1 cellular context compared by ENCODE assay signal in the genomic region with DNA sequence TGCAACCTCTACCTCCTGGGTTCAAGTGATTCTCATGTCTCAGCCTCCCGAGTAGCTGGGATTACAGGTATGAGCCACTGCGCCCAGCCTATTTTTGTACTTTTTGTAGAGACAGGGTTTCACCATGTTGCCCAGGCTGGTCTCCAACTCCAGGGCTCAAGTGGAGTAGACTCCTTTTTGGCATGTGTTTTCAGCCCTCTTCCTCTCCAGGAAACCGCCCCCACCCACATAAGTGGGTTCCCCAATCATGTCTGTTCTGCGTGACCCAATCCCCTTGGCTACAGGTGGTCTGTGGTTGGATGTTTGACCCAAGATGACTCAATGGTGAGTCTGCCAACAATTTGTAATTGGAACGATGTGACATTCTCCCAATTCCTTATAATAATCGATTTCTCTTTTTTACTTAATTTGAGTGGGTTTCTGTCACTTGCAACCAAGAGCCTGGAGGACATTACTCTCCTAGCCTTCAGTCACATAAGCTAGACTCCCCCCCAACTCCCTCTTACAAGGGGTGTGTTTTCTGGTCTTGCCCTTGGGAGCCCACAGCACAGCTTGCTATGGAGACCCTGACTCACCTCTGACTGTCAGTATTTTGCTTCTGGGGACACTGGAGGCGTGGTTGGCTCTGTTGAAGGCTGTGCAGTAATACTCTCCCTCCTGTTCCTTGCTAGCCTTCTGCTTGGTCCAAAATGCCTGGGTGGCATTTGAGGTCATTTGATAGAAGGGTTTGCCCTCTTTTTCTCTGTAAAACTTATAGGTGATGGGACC.
TF ChIP-seq lines count a peak whose summit lies in the region.

No MANE protein-coding gene starts in this region.

TF ChIP-seq in IMR-90, 13 proteins besides CTCF, POLR2A, EP300 and RAD21:
- TF ChIP-seq RCOR1 (IDR thresholded peaks at IDR 0.05; ENCODE audit: insufficient replicate concordance, low read length) (no peak), MAZ (IDR thresholded peaks at IDR 0.05; ENCODE audit: borderline replicate concordance, low read depth, low read length) (no peak), RFX5 (IDR thresholded peaks at IDR 0.05; ENCODE audit: low read depth, low read length) (no peak), FOS (IDR thresholded peaks at IDR 0.05; ENCODE audit: low read depth, low read length) (no peak), SMC3 (IDR thresholded peaks at IDR 0.05; ENCODE audit: low read depth, low read length) (no peak), MXI1 (IDR thresholded peaks at IDR 0.05; ENCODE audit: borderline replicate concordance, low read depth, low read length) (no peak), MAFK (IDR thresholded peaks at IDR 0.05; ENCODE audit: low read depth, low read length) (no peak), CHD1 (IDR thresholded peaks at IDR 0.05; ENCODE audit: low read depth, low read length) (no peak), CEBPB (IDR thresholded peaks at IDR 0.05; ENCODE audit: low read depth, low read length) (no peak), BHLHE40 (IDR thresholded peaks at IDR 0.05; ENCODE audit: low read depth, low read length) (no peak), NFE2L2 (IDR thresholded peaks at IDR 0.05; ENCODE audit: low read depth, low read length) (no peak)
- TF ChIP-seq, protein P1, sequence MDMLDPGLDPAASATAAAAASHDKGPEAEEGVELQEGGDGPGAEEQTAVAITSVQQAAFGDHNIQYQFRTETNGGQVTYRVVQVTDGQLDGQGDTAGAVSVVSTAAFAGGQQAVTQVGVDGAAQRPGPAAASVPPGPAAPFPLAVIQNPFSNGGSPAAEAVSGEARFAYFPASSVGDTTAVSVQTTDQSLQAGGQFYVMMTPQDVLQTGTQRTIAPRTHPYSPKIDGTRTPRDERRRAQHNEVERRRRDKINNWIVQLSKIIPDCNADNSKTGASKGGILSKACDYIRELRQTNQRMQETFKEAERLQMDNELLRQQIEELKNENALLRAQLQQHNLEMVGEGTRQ (IDR thresholded peaks at IDR 0.05; ENCODE audit: low read depth, low read length), result no peak
- TF ChIP-seq, protein P2, sequence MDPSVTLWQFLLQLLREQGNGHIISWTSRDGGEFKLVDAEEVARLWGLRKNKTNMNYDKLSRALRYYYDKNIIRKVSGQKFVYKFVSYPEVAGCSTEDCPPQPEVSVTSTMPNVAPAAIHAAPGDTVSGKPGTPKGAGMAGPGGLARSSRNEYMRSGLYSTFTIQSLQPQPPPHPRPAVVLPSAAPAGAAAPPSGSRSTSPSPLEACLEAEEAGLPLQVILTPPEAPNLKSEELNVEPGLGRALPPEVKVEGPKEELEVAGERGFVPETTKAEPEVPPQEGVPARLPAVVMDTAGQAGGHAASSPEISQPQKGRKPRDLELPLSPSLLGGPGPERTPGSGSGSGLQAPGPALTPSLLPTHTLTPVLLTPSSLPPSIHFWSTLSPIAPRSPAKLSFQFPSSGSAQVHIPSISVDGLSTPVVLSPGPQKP (IDR thresholded peaks at IDR 0.05; ENCODE audit: borderline replicate concordance, low read depth, low read length), result no peak
